8 cellular contexts compared by ENCODE assay signal in genomic region chr17:12789976-12790805, GRCh38. TPM values are rescaled to one million over a fixed set of nuclear protein-coding genes. Genes with fewer than 3 reads are reported as not detected.
A peak's percentile ranks its signal among the peaks of the same experiment; 100 is the strongest.
DNase-seq lines count a peak whose midpoint lies in the region; ATAC-seq and TF ChIP-seq lines count a peak whose summit lies in the region.

No MANE protein-coding gene starts in this region.

- no peak overlapping the region for H3K27ac ChIP-seq in aorta (ENCODE audit: low read depth in 1 of 2, low read length in 2 of 2)

- H3K4me1 Mint-ChIP-seq in IgD-negative memory B cell (peaks cover 4 to 8% (median 5%) of the 10 kb centered on the region in 3 donors), memory B cell (peaks cover 9% of the 10 kb centered on the region)

- H3K36me3 ChIP-seq in aorta (ENCODE audit: control insufficient read depth in 1 of 2, insufficient read depth in 2 of 2, low read length in 1 of 2): no peaks in the 10 kb centered on the region

- no peaks in the 10 kb centered on the region for H3K4me1 ChIP-seq in aorta (ENCODE audit: control insufficient read depth in 1 of 2, insufficient read depth in 2 of 2, low read length in 2 of 2)

- H3K27me3 Mint-ChIP-seq in IgD-negative memory B cell: peaks cover 28% of the 10 kb centered on the region
- H3K27me3 Mint-ChIP-seq in memory B cell: peaks cover 15% of the 10 kb centered on the region

- no peaks in the 10 kb centered on the region for H3K9me3 ChIP-seq in aorta (ENCODE audit: control insufficient read depth, low read length)

- ATAC-seq in memory B cell (ENCODE audit: low read depth): no peak
- ATAC-seq in aorta (ENCODE audit: low FRiP score): peak; percentile 26
- ATAC-seq in HG03039 (IDR thresholded peaks at IDR 0.05; ENCODE audit: unreplicated experiment): no peak

- intact Hi-C loops in aorta (cut with DNase I): loop anchor here in 1 of 2 donors (5.0 kb wide), 1 partner anchor 52 kb away; no protein-coding TSS in a partner anchor

- H3K27ac Mint-ChIP-seq in IgD-negative memory B cell: peak overlapping the region in 1 of 3 donors; percentile 92
- H3K27ac Mint-ChIP-seq in memory B cell: no peak overlapping the region

- H3K9me3 Mint-ChIP-seq in IgD-negative memory B cell (no peaks in the 10 kb centered on the region), memory B cell (no peaks in the 10 kb centered on the region)

- WGBS in aorta, 2 donors: 12 to 13% methylated on average over 40 of the region's 40 CpGs

- H3K36me3 Mint-ChIP-seq in IgD-negative memory B cell (no peaks in the 10 kb centered on the region), memory B cell (no peaks in the 10 kb centered on the region)

- H3K27me3 ChIP-seq in aorta (ENCODE audit: control insufficient read depth in 1 of 2, insufficient read depth in 2 of 2, low read length in 1 of 2): no peaks in the 10 kb centered on the region

- TF ChIP-seq CTCF in cardiac fibroblast (IDR thresholded peaks at IDR 0.05; ENCODE audit: low read depth, low read length): no peak

- H3K4me3 Mint-ChIP-seq in IgD-negative memory B cell: peak overlapping the region; percentile 82 to 94 (median 88)
- H3K4me3 Mint-ChIP-seq in memory B cell: peak overlapping the region; percentile 95

- peak overlapping the region; percentile 68 for H3K4me3 ChIP-seq in GM08714 (ENCODE audit: low read length)
- peak overlapping the region; percentile 54 to 66 for H3K4me3 ChIP-seq in cardiac fibroblast (replicated peaks in 1 of 2; ENCODE audit: low read depth in 2 of 2, low read length in 2 of 2)
- peak overlapping the region; percentile 86 to 88 for H3K4me3 ChIP-seq in aorta (ENCODE audit: low read length in 2 of 2)

- DNase-seq in cardiac fibroblast (ENCODE audit: low read depth in 2 of 2) (no peak), memory B cell (ENCODE audit: low spot score in 2 of 2) (peak; percentile 1 to 19), aorta (peak in 1 of 2 donors; percentile 75), NCI-H2227 (lab: John Stamatoyannopoulos, UW; ENCODE audit: unreplicated experiment) (no peak)
- no peak for DNase-seq in activated naive CD4-positive, alpha-beta T cell (lab: John Stamatoyannopoulos, UW)

RNA-seq across cellular contexts. Expression of gene ARHGAP44, which starts 0.9 kb away (rescaled TPM):
- polyA plus RNA-seq in IgD-negative memory B cell: 0.90 TPM
- 10 to 100 TPM in 1 of 2 donors, 1 to 10 TPM in 1; 7.4 to 12.6 TPM for total RNA-seq in aorta
- 10 to 100 TPM in 1 of 2 donors, 1 to 10 TPM in 1; 4.3 to 16.8 TPM for polyA plus RNA-seq in aorta

Comparison
In these comparisons a context has a peak if more than half of its experiments do, and no peak if none do; other contexts are left out.
1. DNase-seq: peak in memory B cell (2 of 2); none in cardiac fibroblast (0 of 2), NCI-H2227 (single experiment) and activated naive CD4-positive, alpha-beta T cell (0 of 4).
2. Peak in every context shown above with its lines, with median percentiles within 50 percentile points of each other: H3K4me3 ChIP-seq.